8 cellular contexts compared by ENCODE assay signal in the genomic region with DNA sequence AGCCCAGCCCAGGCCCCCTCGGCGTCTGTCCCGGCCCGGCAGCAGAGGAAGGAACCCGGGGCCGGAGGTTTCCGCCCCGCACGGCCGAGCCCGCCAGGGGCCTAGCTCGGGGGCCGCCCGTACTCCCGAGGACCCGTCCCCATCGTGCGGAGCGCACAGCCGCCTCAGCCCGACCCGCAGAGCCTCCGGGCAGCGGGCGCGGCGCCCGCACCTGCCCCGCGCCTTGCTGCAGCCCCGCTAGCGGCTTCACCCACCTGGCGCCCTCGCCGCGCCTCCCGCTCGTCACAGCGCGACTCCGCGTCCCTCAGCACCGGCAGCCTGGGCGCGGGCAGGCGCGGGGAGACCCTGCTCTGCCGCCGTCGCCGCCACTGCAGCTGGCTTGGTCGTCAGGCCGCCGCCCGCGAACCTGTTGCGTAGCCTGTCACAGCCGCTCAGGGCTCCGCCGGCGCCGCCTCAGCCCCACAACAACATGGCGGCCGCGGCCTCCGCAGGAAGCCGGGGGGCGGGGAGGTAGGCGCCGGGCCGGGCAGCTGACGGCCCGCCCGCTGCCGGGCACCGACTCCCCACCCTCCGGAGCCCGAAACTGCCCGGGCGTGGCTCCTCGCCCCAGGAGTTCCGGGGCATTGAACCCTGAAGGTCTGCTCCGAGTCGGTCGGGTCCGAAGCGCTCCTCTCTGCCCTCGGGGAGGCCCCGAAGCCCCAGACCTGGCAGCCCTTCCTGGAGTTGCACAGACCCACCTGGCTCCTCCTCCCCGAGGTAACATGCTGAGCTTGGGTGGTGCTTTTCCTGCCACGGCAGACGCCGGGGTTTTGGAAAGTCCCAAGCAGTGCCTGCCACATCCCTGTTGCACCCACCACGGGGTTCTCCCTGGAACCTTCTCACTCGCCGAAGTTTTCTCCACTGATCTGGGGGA. TPM values are rescaled to one million over a fixed set of nuclear protein-coding genes. Genes with fewer than 3 reads are reported as not detected.
DNase-seq lines count a peak whose midpoint lies in the region; ATAC-seq and TF ChIP-seq lines count a peak whose summit lies in the region.

A gene (minus strand): TSS at position 487 of the 913 bp plus-strand sequence. CDS start 32,454 bp downstream, outside the sequence.

- WGBS in neuronal stem cell (ENCODE audit: extremely low coverage in 2 of 2, insufficient read length in 2 of 2, insufficient replicate concordance in 1 of 2), 2 donors = no CpG with 5 or more reads among the region's 96 CpGs

- H3K36me3 ChIP-seq in SJSA1 (peaks cover 10% of the 10 kb centered on the region), neuronal stem cell (replicated peaks in 1 of 2; ENCODE audit: control insufficient read depth in 2 of 2, insufficient read depth in 2 of 2, low read length in 2 of 2) (no peaks in the 10 kb centered on the region), subcutaneous abdominal adipose tissue (ENCODE audit: control insufficient read depth in 5 of 5, insufficient read depth in 5 of 5, low read length in 5 of 5) (no peaks in the 10 kb centered on the region)

- peak within 1 kb of the TSS; percentile 17 for H2BK5ac ChIP-seq in neuronal stem cell (ENCODE audit: low read length)

- H3K23ac ChIP-seq in neuronal stem cell (ENCODE audit: low read depth, low read length, poor library complexity) = peak within 1 kb of the TSS; percentile 98

- H3K27me3 ChIP-seq in SJSA1 (replicated peaks) (no peaks in the 10 kb centered on the region), foreskin keratinocyte (no peaks in the 10 kb centered on the region), neuronal stem cell (ENCODE audit: control insufficient read depth in 3 of 3, insufficient read depth in 3 of 3, low read depth in 1 of 3, low read length in 3 of 3) (peaks cover 0 to 21% (median 12%) of the 10 kb centered on the region in 3 experiments), subcutaneous abdominal adipose tissue (ENCODE audit: control insufficient read depth in 5 of 5, insufficient read depth in 4 of 5, low read length in 5 of 5) (no peaks in the 10 kb centered on the region)

- H3K9ac ChIP-seq in neuronal stem cell (ENCODE audit: low read depth, low read length, poor library complexity) (peak within 1 kb of the TSS; percentile 98), subcutaneous abdominal adipose tissue (ENCODE audit: low read length in 5 of 5) (peak within 1 kb of the TSS; percentile 81 to 95 (median 89))

- no peak for TF ChIP-seq CTCF in foreskin keratinocyte (conservative IDR thresholded peaks at IDR 0.05)

- peak within 1 kb of the TSS; percentile 86 for H3K4me2 ChIP-seq in neuronal stem cell (ENCODE audit: insufficient read depth, low read length, poor library complexity, severe bottlenecking)

- H3K4me1 ChIP-seq in SJSA1 (replicated peaks) = peaks cover 15% of the 10 kb centered on the region
- peaks cover 12% of the 10 kb centered on the region for H3K4me1 ChIP-seq in foreskin keratinocyte
- peaks cover 0 to 9% of the 10 kb centered on the region in 2 donors for H3K4me1 ChIP-seq in neuronal stem cell (ENCODE audit: control insufficient read depth in 2 of 2, insufficient read depth in 1 of 2, low read depth in 1 of 2, low read length in 2 of 2)
- peaks cover 5 to 31% (median 28%) of the 10 kb centered on the region in 5 donors for H3K4me1 ChIP-seq in subcutaneous abdominal adipose tissue (ENCODE audit: control insufficient read depth in 5 of 5, insufficient read depth in 5 of 5, low read length in 5 of 5)

- DNase-seq in ELF-1 (ENCODE audit: low read depth, low spot score) = peak; percentile 82
- peak; percentile 66 for DNase-seq in KG1 (lab: John Stamatoyannopoulos, UW)
- peak; percentile 75 to 84 for DNase-seq in SJSA1 (ENCODE audit: low read depth in 1 of 2, low spot score in 2 of 2)
- DNase-seq in activated gamma-delta T cell treated with anti-CD3 and anti-CD28 coated beads, Interleukin-2, amount 50 U/mL, for 16 hours (ENCODE audit: low read depth) = peak; percentile 74
- peak; percentile 25 to 54 for DNase-seq in foreskin keratinocyte
- DNase-seq in neuronal stem cell (ENCODE audit: low spot score) = peak; percentile 67

- peak within 1 kb of the TSS; percentile 98 for H3K14ac ChIP-seq in neuronal stem cell (ENCODE audit: low read length)

- peak within 1 kb of the TSS; percentile 73 for H2AK5ac ChIP-seq in neuronal stem cell (ENCODE audit: low read depth, low read length)

- H3K27ac ChIP-seq in SJSA1 (peak within 1 kb of the TSS; percentile 75), foreskin keratinocyte (peak within 1 kb of the TSS; percentile 79), neuronal stem cell (replicated peaks; ENCODE audit: low read length) (no peak within 1 kb of the TSS), subcutaneous abdominal adipose tissue (ENCODE audit: low read depth, low read length) (peak within 1 kb of the TSS; percentile 86)

- H4K91ac ChIP-seq in neuronal stem cell (ENCODE audit: low read depth, low read length, poor library complexity) = peak within 1 kb of the TSS; percentile 98

- peak; percentile 78 for ATAC-seq in GM21737 (IDR thresholded peaks at IDR 0.05; ENCODE audit: unreplicated experiment)
- ATAC-seq in foreskin keratinocyte = peak; percentile 89

- H3K18ac ChIP-seq in neuronal stem cell (ENCODE audit: low read length) = peak within 1 kb of the TSS; percentile 99

- peak within 1 kb of the TSS; percentile 57 for H2BK120ac ChIP-seq in neuronal stem cell (ENCODE audit: low read depth, low read length)

- H3K4ac ChIP-seq in neuronal stem cell (ENCODE audit: low read length) = no peak within 1 kb of the TSS

- peak within 1 kb of the TSS; percentile 93 for H2BK12ac ChIP-seq in neuronal stem cell (ENCODE audit: low read length)

- peak within 1 kb of the TSS; percentile 9 for H4K8ac ChIP-seq in neuronal stem cell (ENCODE audit: low read depth, low read length)

- H2AFZ ChIP-seq in neuronal stem cell (ENCODE audit: low read length) = peak within 1 kb of the TSS; percentile 99

- H3K9me3 ChIP-seq in SJSA1 (replicated peaks) (peaks cover 3% of the 10 kb centered on the region; the same call in 1 of the 2 replicates), neuronal stem cell (replicated peaks in 1 of 2; ENCODE audit: control insufficient read depth in 2 of 2, insufficient read depth in 1 of 2, low read depth in 1 of 2, low read length in 2 of 2) (no peaks in the 10 kb centered on the region), subcutaneous abdominal adipose tissue (ENCODE audit: control insufficient read depth in 5 of 5, low read length in 5 of 5) (no peaks in the 10 kb centered on the region)

- H3K4me3 ChIP-seq in SJSA1 (peak within 1 kb of the TSS; percentile 99), neuronal stem cell (ENCODE audit: low read length in 2 of 2) (peak within 1 kb of the TSS; percentile 89 to 98), subcutaneous abdominal adipose tissue (ENCODE audit: low read depth in 1 of 5, low read length in 5 of 5) (peak within 1 kb of the TSS; percentile 85 to 95 (median 89))

- H3K79me1 ChIP-seq in neuronal stem cell (ENCODE audit: low read depth, low read length) = peaks cover 3% of the 10 kb centered on the region

- H2BK15ac ChIP-seq in neuronal stem cell (ENCODE audit: low read length) = peak within 1 kb of the TSS; percentile 99

RNA-seq across cellular contexts. Expression of the gene that starts here (rescaled TPM):
- total RNA-seq in SJSA1 (2014; rRNA removed; shearing (Covaris generic)) = 17.7 and 30.7 TPM in 2 replicates
- 23.6 and 24.0 TPM in 2 replicates for total RNA-seq in foreskin keratinocyte
- 6.8 and 7.5 TPM in 2 replicates for polyA plus RNA-seq in foreskin keratinocyte
- 6.4 TPM for polyA plus RNA-seq in neuronal stem cell (2013, experiment 1 of 2)
- 5.9 TPM for polyA plus RNA-seq in neuronal stem cell (2013, experiment 2 of 2)
